ENCODE assay signal across 13 cellular contexts in the genomic region with DNA sequence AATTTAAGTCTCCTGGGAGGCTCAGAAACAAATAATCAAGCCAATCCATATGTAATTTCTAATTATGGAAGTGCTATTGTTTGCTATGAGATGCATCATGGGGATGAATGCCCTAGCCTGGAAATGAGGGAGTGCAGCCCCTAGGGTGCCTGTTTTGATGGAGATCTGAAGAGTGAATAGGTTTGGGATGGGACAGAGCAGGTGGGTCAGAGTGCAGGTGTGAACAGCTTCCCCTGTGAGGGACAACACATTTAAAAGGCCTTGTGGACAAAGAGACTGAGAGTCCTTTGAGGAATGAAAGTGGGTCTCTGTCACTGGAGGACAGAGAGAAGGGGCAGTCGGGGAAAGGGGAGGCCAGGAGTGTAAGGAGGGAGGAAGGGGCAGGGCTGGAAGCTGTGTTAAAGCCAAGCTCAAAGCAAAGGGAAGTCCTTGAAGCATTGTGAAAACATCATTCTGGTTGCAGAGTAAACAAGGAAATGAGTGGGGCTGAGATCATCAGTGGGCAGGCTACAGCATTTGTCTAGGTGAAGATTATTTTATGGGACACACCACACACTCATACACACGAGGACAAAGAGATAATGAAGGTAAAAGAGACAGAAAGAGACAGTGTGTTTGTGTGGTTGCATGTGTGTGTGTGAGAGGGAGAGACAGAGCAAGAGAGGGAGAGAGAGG.
DNase-seq lines count a peak whose midpoint lies in the region; ATAC-seq and TF ChIP-seq lines count a peak whose summit lies in the region.
"Had no signal": no experiment of that assay in that cellular context is flagged by ENCODE, and none has a peak within 500 bp of the region (broad histone marks: within the 10 kb centered on the region; RNA-seq: fewer than 3 reads in every experiment).

No MANE protein-coding gene starts in this region.

- H3K36me3 ChIP-seq in breast epithelium, result no peaks in the 10 kb centered on the region
- no peaks in the 10 kb centered on the region for H3K36me3 ChIP-seq in PC-3 (ENCODE audit: low read depth, low read length)
- H3K36me3 ChIP-seq in esophagus squamous epithelium, result no peaks in the 10 kb centered on the region

- peaks cover 19% of the 10 kb centered on the region for H3K4me1 Mint-ChIP-seq in MCF 10A (ENCODE audit: insufficient read depth, unreplicated experiment)

- H2AFZ ChIP-seq in PC-3 (ENCODE audit: low read length), result 0 out of 2 replicates have a peak overlapping the region, but pooled peaks have one; percentile 18

- H3K27me3 Mint-ChIP-seq in MCF 10A (ENCODE audit: insufficient read depth, unreplicated experiment), result no peaks in the 10 kb centered on the region

- CTCF ChIA-PET in MCF 10A (lab: Yijun Ruan, JAX) (interaction anchor here (0.7 kb wide), 1 partner anchor 806 kb away, joined by 3 read pairs; no protein-coding TSS in a partner anchor), PC-3 (lab: Charles Lee) (interaction anchor here (0.6 kb wide), 1 partner anchor 9 kb away, joined by 4 read pairs; no protein-coding TSS in a partner anchor)

- intact Hi-C loops in MCF 10A (cut with micrococcal nuclease) (no loop called here), breast epithelium (cut with DNase I; ENCODE audit: low total_unique reads) (no loop called here), PC-3 (cut with micrococcal nuclease) (loop anchor here (2.0 to 10.0 kb wide), 4 partner anchors 114 to 1070 kb away; partner anchors contain the start of gene EPHA4), esophagus squamous epithelium (cut with DNase I) (no loop called here)

- H3K9me3 ChIP-seq in breast epithelium (peaks cover 0 to 6% of the 10 kb centered on the region in 2 donors), PC-3 (ENCODE audit: low read length) (no peaks in the 10 kb centered on the region), esophagus squamous epithelium (no peaks in the 10 kb centered on the region)

- no peaks in the 10 kb centered on the region for H3K9me2 ChIP-seq in PC-3 (replicated peaks; ENCODE audit: low read length)

- H3K9me3 Mint-ChIP-seq in MCF 10A (ENCODE audit: unreplicated experiment), result no peaks in the 10 kb centered on the region

- no peaks in the 10 kb centered on the region for H3K36me3 Mint-ChIP-seq in MCF 10A (ENCODE audit: insufficient read depth, unreplicated experiment)

- no peak overlapping the region for H3K4me3 ChIP-seq in breast epithelium
- no peak overlapping the region for H3K4me3 ChIP-seq in PC-3 (ENCODE audit: low read length)
- H3K4me3 ChIP-seq in esophagus squamous epithelium, result no peak overlapping the region
- H3K4me3 ChIP-seq: lung had no signal

- H3K9ac ChIP-seq in PC-3 (ENCODE audit: low read length), result peak overlapping the region; percentile 35

- H3K27ac Mint-ChIP-seq in MCF 10A (ENCODE audit: low read depth, unreplicated experiment), result peak overlapping the region; percentile 28

- POLR2A ChIA-PET in MCF 10A (lab: Yijun Ruan, JAX) (interaction anchor here (1.0 to 1.6 kb wide), 3 partner anchors 9 to 19 kb away, joined by 3 to 7 read pairs (median 3); no protein-coding TSS in a partner anchor), PC-3 (lab: Charles Lee; ENCODE audit: unreplicated experiment) (interaction anchor here (0.6 kb wide), 1 partner anchor 343 kb away, joined by 6 read pairs; no protein-coding TSS in a partner anchor)

- H3K4me1 ChIP-seq in breast epithelium, result no peaks in the 10 kb centered on the region
- peaks cover 50% of the 10 kb centered on the region for H3K4me1 ChIP-seq in PC-3 (ENCODE audit: insufficient read depth, low read length)
- H3K4me1 ChIP-seq in esophagus squamous epithelium, result peaks cover 0 to 6% (median 0%) of the 10 kb centered on the region in 3 donors

- H3K4me3 Mint-ChIP-seq in MCF 10A (ENCODE audit: unreplicated experiment), result no peak overlapping the region

- H3K4me2 ChIP-seq in PC-3 (ENCODE audit: low read length), result peak overlapping the region; percentile 55

- H4K20me1 ChIP-seq in PC-3 (ENCODE audit: low read length), result no peaks in the 10 kb centered on the region

- BruUV-seq in MCF 10A (replicated peaks; lab: Mats Ljungman, UMichigan) (no TSS peak), PC-3 (replicated peaks; lab: Mats Ljungman, UMichigan) (no TSS peak)

- H3K27ac ChIP-seq in breast epithelium, result no peak overlapping the region
- peak overlapping the region; percentile 68 for H3K27ac ChIP-seq in PC-3 (ENCODE audit: low read length)
- H3K27ac ChIP-seq in esophagus squamous epithelium, result no peak overlapping the region

- no peaks in the 10 kb centered on the region for H3F3A ChIP-seq in PC-3 (ENCODE audit: low read length, unreplicated experiment)

- H3K27me3 ChIP-seq in breast epithelium (no peaks in the 10 kb centered on the region), PC-3 (ENCODE audit: low read length) (no peaks in the 10 kb centered on the region), esophagus squamous epithelium (no peaks in the 10 kb centered on the region)

- no peaks in the 10 kb centered on the region for H3K79me2 ChIP-seq in PC-3 (ENCODE audit: low read length)

- DNase-seq in MCF 10A (ENCODE audit: unreplicated experiment) (peak; percentile 38), breast epithelium (ENCODE audit: low spot score in 2 of 2) (no peak), PC-3 (peak; percentile 86), fibroblast of peridontal ligament (ENCODE audit: extremely low read depth) (peak; percentile 38), esophagus squamous epithelium (lab: John Stamatoyannopoulos, UW) (no peak), amygdala (lab: John Stamatoyannopoulos, UW) (no peak), SKM-1 (lab: John Stamatoyannopoulos, UW; ENCODE audit: unreplicated experiment) (no peak)
- DNase-seq: aorta; NCI-H1694; stimulated activated CD4-positive, alpha-beta T cell treated with anti-CD3 and anti-CD28 coated beads, Interleukin-15, amount 100 ng/mL, for 24 hours had no signal

- TF ChIP-seq CTCF in MCF 10A (IDR thresholded peaks at IDR 0.05; ENCODE audit: unreplicated experiment) (no peak), breast epithelium (IDR thresholded peaks at IDR 0.05) (no peak), PC-3 (conservative IDR thresholded peaks at IDR 0.05; ENCODE audit: low read depth, low read length) (no peak), esophagus squamous epithelium (IDR thresholded peaks at IDR 0.05) (no peak)

- no peak for TF ChIP-seq POLR2A in breast epithelium (IDR thresholded peaks at IDR 0.05)
- no peak for TF ChIP-seq POLR2A in esophagus squamous epithelium (IDR thresholded peaks at IDR 0.05)

- 15 to 16% methylated on average over 2 of the region's 2 CpGs for WGBS in esophagus squamous epithelium, 2 donors

- ATAC-seq in PC-3, result peak; percentile 85
- no peak for ATAC-seq in GM21526 (IDR thresholded peaks at IDR 0.05; ENCODE audit: low FRiP score, unreplicated experiment)
- ATAC-seq: activated CD4-positive, CD25-positive, alpha-beta regulatory T cell treated with anti-CD3 and anti-CD28 coated beads, Interleukin-2, amount 50 U/mL, for 24 hours had no signal

Comparison
In these comparisons a context has a peak if more than half of its experiments do, and no peak if none do; other contexts are left out.
1. DNase-seq: peak in MCF 10A (single experiment), PC-3 (single experiment) and fibroblast of peridontal ligament (single experiment); none in breast epithelium (0 of 2), esophagus squamous epithelium (single experiment), amygdala (0 of 56) and SKM-1 (single experiment).